In the genomic region with DNA sequence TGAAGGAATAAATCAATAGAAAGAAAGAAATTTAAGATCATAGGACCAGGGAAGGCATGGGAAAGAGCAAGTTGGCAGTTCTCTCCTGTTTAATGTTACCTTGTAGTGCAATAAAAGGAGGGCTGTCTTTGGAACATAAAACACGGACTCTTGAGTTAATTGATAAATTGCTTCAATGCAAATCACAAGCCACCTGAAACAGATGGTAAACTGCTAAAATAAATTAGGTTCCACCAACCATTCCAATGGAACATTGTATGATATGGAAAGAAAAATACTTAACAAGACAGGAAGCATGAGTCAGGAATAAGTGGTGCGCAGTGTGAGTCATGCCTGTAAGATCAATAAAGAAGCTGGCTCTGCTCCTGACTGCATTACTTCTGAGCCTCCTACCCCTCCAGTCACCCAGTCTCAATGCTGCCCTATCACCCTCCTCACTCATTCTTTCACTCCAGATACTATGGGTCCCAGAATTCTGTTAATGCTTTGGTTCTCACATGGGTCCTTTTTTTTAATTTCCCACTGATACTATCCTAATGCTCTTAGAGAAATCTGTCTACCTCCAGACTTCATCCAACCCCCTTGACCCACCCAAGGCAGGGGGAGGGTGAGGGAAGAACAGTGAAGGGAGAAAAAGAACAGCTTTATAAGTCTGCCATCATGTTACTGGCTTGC, we compare ENCODE assay signal across 9 cellular contexts.
A peak's percentile ranks its signal among the peaks of the same experiment; 100 is the strongest.
DNase-seq lines count a peak whose midpoint lies in the region; ATAC-seq lines count a peak whose summit lies in the region.
"Had no signal": no experiment of that assay in that cellular context is flagged by ENCODE, and none has a peak within 500 bp of the region (broad histone marks: within the 10 kb centered on the region; RNA-seq: fewer than 3 reads in every experiment).

No MANE protein-coding gene starts in this region.

- no peak for ATAC-seq in GM21390 (IDR thresholded peaks at IDR 0.05; ENCODE audit: unreplicated experiment)

- H3K4me3 ChIP-seq in effector memory CD4-positive, alpha-beta T cell (ENCODE audit: insufficient read depth, low read depth, low read length, poor library complexity, severe bottlenecking) = no peak overlapping the region
- H3K4me3 ChIP-seq: suprapubic skin had no signal

- DNase-seq in NCI-H1417 (lab: John Stamatoyannopoulos, UW) (peak in 2 of 3 experiments; percentile 37 to 60), NCI-H1417 treated with DMSO at 0.1 percent for 48 hours (lab: John Stamatoyannopoulos, UW) (no peak), NCI-H1105 treated with DMSO at 0.1 percent for 48 hours (lab: John Stamatoyannopoulos, UW) (peak; percentile 51), caudate nucleus (lab: John Stamatoyannopoulos, UW) (peak in 26 of 61 donors; percentile 0 to 81 (median 6)), putamen (ENCODE audit: low spot score) (peak; percentile 47), NCI-H82 treated with DMSO at 0.1 percent for 48 hours (lab: John Stamatoyannopoulos, UW; ENCODE audit: unreplicated experiment) (no peak)
- DNase-seq in effector memory CD4-positive, alpha-beta T cell = no peak

- no peaks in the 10 kb centered on the region for H3K4me1 ChIP-seq in effector memory CD4-positive, alpha-beta T cell (ENCODE audit: control insufficient read depth, insufficient read depth, low read length, poor library complexity, severe bottlenecking)

- no peaks in the 10 kb centered on the region for H3K9me3 ChIP-seq in effector memory CD4-positive, alpha-beta T cell (ENCODE audit: control insufficient read depth, low read length)
- H3K9me3 ChIP-seq: suprapubic skin had no signal

- no peaks in the 10 kb centered on the region for H3K27me3 ChIP-seq in effector memory CD4-positive, alpha-beta T cell (replicated peaks; ENCODE audit: control insufficient read depth, insufficient read depth, low read length, poor library complexity, severe bottlenecking)
- H3K27me3 ChIP-seq: suprapubic skin had no signal

- no peaks in the 10 kb centered on the region for H3K36me3 ChIP-seq in effector memory CD4-positive, alpha-beta T cell (ENCODE audit: control insufficient read depth, insufficient read depth, low read length)
- H3K36me3 ChIP-seq: suprapubic skin had no signal

- H3K27ac ChIP-seq in caudate nucleus (ENCODE audit: low read depth, low read length) = peak overlapping the region; percentile 67
- H3K27ac ChIP-seq in effector memory CD4-positive, alpha-beta T cell (ENCODE audit: insufficient read depth, low read length, poor library complexity, severe bottlenecking) = no peak overlapping the region
- H3K27ac ChIP-seq: suprapubic skin had no signal

Comparison
In these comparisons a context has a peak if more than half of its experiments do, and no peak if none do; other contexts are left out.
1. DNase-seq: peak in NCI-H1417 (2 of 3), NCI-H1105 treated with DMSO at 0.1 percent for 48 hours (single experiment) and putamen (single experiment); none in NCI-H1417 treated with DMSO at 0.1 percent for 48 hours (single experiment), effector memory CD4-positive, alpha-beta T cell (0 of 3) and NCI-H82 treated with DMSO at 0.1 percent for 48 hours (single experiment).